Comparison of ENCODE assay signal across 8 cellular contexts in genomic region chr21:21200103-21200938, GRCh38.
DNase-seq lines count a peak whose midpoint lies in the region; ATAC-seq and TF ChIP-seq lines count a peak whose summit lies in the region.

No MANE protein-coding gene starts in this region.

- peak overlapping the region; percentile 39 for H3K4me3 ChIP-seq in fibroblast of the aortic adventitia (ENCODE audit: low read depth, low read length)
- H3K4me3 ChIP-seq in gastrocnemius medialis = peak overlapping the region; percentile 21 to 44 (median 26)

- H3K27me3 ChIP-seq in gastrocnemius medialis = no peaks in the 10 kb centered on the region

- H3K9me3 ChIP-seq in gastrocnemius medialis = no peaks in the 10 kb centered on the region

- peaks cover 0 to 5% of the 10 kb centered on the region in 2 donors for H3K4me1 ChIP-seq in gastrocnemius medialis

- DNase-seq in GM04503 (ENCODE audit: low read depth) (peak; percentile 94), T-cell (no peak), fibroblast of the aortic adventitia (ENCODE audit: low read depth) (peak; percentile 99), gastrocnemius medialis (peak; percentile 14 to 36), NCI-H82 (lab: John Stamatoyannopoulos, UW) (no peak), NCI-H524 treated with DMSO at 0.1 percent for 48 hours (lab: John Stamatoyannopoulos, UW) (no peak)

- intact Hi-C loops in gastrocnemius medialis (cut with DNase I; ENCODE audit: low total_unique reads) = no loop called here

- H3K4me1 Mint-ChIP-seq in T-cell = peaks cover 0 to 14% (median 7%) of the 10 kb centered on the region in 3 donors

- TF ChIP-seq CTCF in fibroblast of the aortic adventitia (IDR thresholded peaks at IDR 0.05; ENCODE audit: insufficient read depth, low read length) (no peak), gastrocnemius medialis (IDR thresholded peaks at IDR 0.05 in 4 of 5, conservative IDR thresholded peaks at IDR 0.05 in 1 of 5) (no peak)

- CTCF ChIA-PET in T-cell (lab: Charles Lee) = no interaction called here

- peak overlapping the region in 1 of 3 donors; percentile 45 for H3K4me3 Mint-ChIP-seq in T-cell

- H3K36me3 ChIP-seq in gastrocnemius medialis = no peaks in the 10 kb centered on the region

- in situ Hi-C loops in gastrocnemius medialis (cut with MboI; ENCODE audit: low sequenced_read_pairs in 4 of 4) = no loop called here

- TF ChIP-seq POLR2A in gastrocnemius medialis (IDR thresholded peaks at IDR 0.05) = no peak

- peaks cover 0 to 8% (median 0%) of the 10 kb centered on the region in 3 donors for H3K9me3 Mint-ChIP-seq in T-cell

- peak overlapping the region; percentile 46 to 52 for H3K27ac Mint-ChIP-seq in T-cell

- no peaks in the 10 kb centered on the region for H3K36me3 Mint-ChIP-seq in T-cell

- POLR2A ChIA-PET in T-cell (lab: Charles Lee) = interaction anchor here in 1 of 2 donors (0.7 kb wide), 1 partner anchor 128 kb away, joined by 3 read pairs; no protein-coding TSS in a partner anchor

- ATAC-seq in T-cell (replicated peaks in 1 of 4) (no peak), gastrocnemius medialis (peak; percentile 81 to 86), HG03095 (IDR thresholded peaks at IDR 0.05; ENCODE audit: unreplicated experiment) (no peak), GM18867 (IDR thresholded peaks at IDR 0.05; ENCODE audit: unreplicated experiment) (no peak)

- H3K27ac ChIP-seq in gastrocnemius medialis = peak overlapping the region; percentile 28 to 56 (median 34)

- no peaks in the 10 kb centered on the region for H3K27me3 Mint-ChIP-seq in T-cell

Comparison
In these comparisons a context has a peak if more than half of its experiments do, and no peak if none do; other contexts are left out.
1. DNase-seq: peak in GM04503 (single experiment), fibroblast of the aortic adventitia (single experiment) and gastrocnemius medialis (2 of 2); none in T-cell (0 of 34), NCI-H82 (single experiment) and NCI-H524 treated with DMSO at 0.1 percent for 48 hours (single experiment).
2. ATAC-seq: peak in gastrocnemius medialis (2 of 2); none in T-cell (0 of 4), HG03095 (single experiment) and GM18867 (single experiment).